17 cellular contexts compared by ENCODE assay signal in genomic region chr3:79724206-79724605, GRCh38. TPM values are rescaled to one million over a fixed set of nuclear protein-coding genes. Genes with fewer than 3 reads are reported as not detected.
DNase-seq lines count a peak whose midpoint lies in the region; ATAC-seq and TF ChIP-seq lines count a peak whose summit lies in the region.
"Had no signal": no experiment of that assay in that cellular context is flagged by ENCODE, and none has a peak within 500 bp of the region (broad histone marks: within the 10 kb centered on the region; RNA-seq: fewer than 3 reads in every experiment).

No MANE protein-coding gene starts in this region.

- H3K4me3 ChIP-seq in choroid plexus epithelial cell (ENCODE audit: low read depth, low read length) (no peak overlapping the region), right lobe of liver (no peak overlapping the region), esophagus squamous epithelium (no peak overlapping the region)
- H3K4me3 ChIP-seq: sigmoid colon had no signal

- ATAC-seq in right lobe of liver (peak; percentile 45 to 49 (median 49)), HG02981 (IDR thresholded peaks at IDR 0.05; ENCODE audit: unreplicated experiment) (no peak), HG03135 (IDR thresholded peaks at IDR 0.05; ENCODE audit: unreplicated experiment) (no peak)

- TF ChIP-seq POLR2A in right lobe of liver (IDR thresholded peaks at IDR 0.05) (no peak), esophagus squamous epithelium (IDR thresholded peaks at IDR 0.05) (no peak)

- DNase-seq in ELR (ENCODE audit: low read depth) (peak; percentile 3), NCI-H1092 (lab: John Stamatoyannopoulos, UW) (peak; percentile 9), choroid plexus epithelial cell (ENCODE audit: low read depth) (peak; percentile 17), right lobe of liver (peak in 1 of 3 donors; percentile 21), esophagus squamous epithelium (lab: John Stamatoyannopoulos, UW) (no peak), NCI-H1930 (lab: John Stamatoyannopoulos, UW) (no peak)
- DNase-seq: activated naive CD4-positive, alpha-beta T cell treated with Interleukin-2 at 50 U/mL for 16 hours; effector CD8-positive, alpha-beta T cell; foreskin melanocyte; kidney glomerular epithelial cell; MM.1S; NCI-H345; Right ventricle myocardium superior; sigmoid colon had no signal

- H3K27me3 ChIP-seq in right lobe of liver (no peaks in the 10 kb centered on the region), esophagus squamous epithelium (no peaks in the 10 kb centered on the region)
- H3K27me3 ChIP-seq: sigmoid colon had no signal

- intact Hi-C loops in right lobe of liver (cut with DNase I) (no loop called here), esophagus squamous epithelium (cut with DNase I) (no loop called here)

- H3K27ac ChIP-seq in right lobe of liver, result no peak overlapping the region
- H3K27ac ChIP-seq in esophagus squamous epithelium, result no peak overlapping the region
- H3K27ac ChIP-seq: HL-60, sigmoid colon had no signal

- TF ChIP-seq CTCF in choroid plexus epithelial cell (conservative IDR thresholded peaks at IDR 0.05; ENCODE audit: low read depth, low read length), result peak; percentile 53
- peak; percentile 16 to 36 (median 30) for TF ChIP-seq CTCF in right lobe of liver (IDR thresholded peaks at IDR 0.05)
- TF ChIP-seq CTCF in esophagus squamous epithelium (IDR thresholded peaks at IDR 0.05), result no peak

- no peaks in the 10 kb centered on the region for H3K36me3 ChIP-seq in right lobe of liver
- no peaks in the 10 kb centered on the region for H3K36me3 ChIP-seq in esophagus squamous epithelium
- H3K36me3 ChIP-seq: sigmoid colon had no signal

- 29% methylated on average over 9 of the region's 9 CpGs for WGBS in right lobe of liver (ENCODE audit: insufficient coverage, low coverage, low lambda C conversion rate, missing lambda C conversion rate)
- 62 to 76% methylated on average over 9 of the region's 9 CpGs for WGBS in esophagus squamous epithelium, 2 donors

- no peaks in the 10 kb centered on the region for H3K9me3 ChIP-seq in right lobe of liver
- H3K9me3 ChIP-seq in esophagus squamous epithelium, result no peaks in the 10 kb centered on the region
- H3K9me3 ChIP-seq: sigmoid colon had no signal

- H3K4me1 ChIP-seq in right lobe of liver (no peaks in the 10 kb centered on the region), esophagus squamous epithelium (no peaks in the 10 kb centered on the region)

RNA-seq across cellular contexts. Expression of gene ROBO1, which starts 43.6 kb away (rescaled TPM):
- total RNA-seq in right lobe of liver (1 to 10 TPM; 1.1 to 7.2 (median 4.3) TPM), esophagus squamous epithelium (10 to 100 TPM; 25.0 to 42.6 (median 35.7) TPM)

Comparison
In these comparisons a context has a peak if more than half of its experiments do, and no peak if none do; other contexts are left out.
1. DNase-seq: peak in ELR (single experiment), NCI-H1092 (single experiment) and choroid plexus epithelial cell (single experiment); none in esophagus squamous epithelium (single experiment) and NCI-H1930 (0 of 2).
2. CTCF ChIP-seq: peak in choroid plexus epithelial cell (single experiment) and right lobe of liver (4 of 4); none in esophagus squamous epithelium (0 of 6).
3. ATAC-seq: peak in right lobe of liver (4 of 4); none in HG02981 (single experiment) and HG03135 (single experiment).